In the genomic region with DNA sequence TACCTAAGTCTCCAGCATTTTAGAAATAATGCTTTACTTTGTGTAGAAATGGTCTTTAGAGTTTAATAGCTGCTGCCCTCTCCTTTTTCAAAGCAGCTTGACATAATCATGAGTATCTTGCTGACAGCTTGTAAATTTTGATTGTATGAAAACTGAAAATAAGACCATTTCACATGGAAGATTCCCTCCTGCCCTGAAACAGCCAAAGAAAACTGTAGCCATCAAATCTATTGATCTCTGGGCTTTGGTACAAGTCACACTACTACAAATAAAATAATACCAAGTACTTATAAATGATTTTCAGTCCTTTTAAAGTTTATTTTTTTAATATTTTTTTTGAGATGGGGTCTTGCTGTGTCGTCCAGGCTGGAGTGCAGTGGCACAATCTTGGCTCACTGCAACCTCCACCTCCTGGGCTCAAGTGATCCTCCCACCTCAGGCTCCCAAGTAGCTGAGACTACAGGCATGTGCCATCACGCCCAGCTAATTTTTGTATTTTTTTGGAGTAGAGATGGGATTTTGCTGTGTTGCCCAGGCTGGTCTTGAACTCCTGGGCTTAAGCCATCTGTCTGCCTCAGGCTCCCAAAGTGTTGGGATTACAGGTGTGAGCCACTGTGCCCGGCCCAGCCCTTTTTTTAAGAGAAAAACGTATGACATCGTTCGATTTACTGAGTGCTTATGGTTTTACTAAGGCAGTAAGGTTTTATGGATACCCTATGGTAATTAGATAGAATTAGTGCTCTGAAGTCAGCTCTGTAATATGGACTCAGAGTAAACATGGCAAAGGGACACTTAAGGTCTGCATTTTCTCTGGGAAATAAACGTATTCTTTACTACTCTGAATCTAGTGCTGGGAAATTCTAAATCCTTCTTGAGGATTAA, we compare ENCODE assay signal across 11 cellular contexts. TPM values are rescaled to one million over a fixed set of nuclear protein-coding genes. Genes with fewer than 3 reads are reported as not detected.
DNase-seq lines count a peak whose midpoint lies in the region; ATAC-seq and TF ChIP-seq lines count a peak whose summit lies in the region.
"Had no signal": no experiment of that assay in that cellular context is flagged by ENCODE, and none has a peak within 500 bp of the region (broad histone marks: within the 10 kb centered on the region; RNA-seq: fewer than 3 reads in every experiment).

No MANE protein-coding gene starts in this region.

- H3K4me3 Mint-ChIP-seq in CD14-positive monocyte = peak overlapping the region; percentile 16 to 39
- peak overlapping the region; percentile 79 to 100 (median 94) for H3K4me3 Mint-ChIP-seq in IgD-negative memory B cell
- peak overlapping the region; percentile 90 for H3K4me3 Mint-ChIP-seq in natural killer cell

- ATAC-seq in natural killer cell (no peak), GM18861 (IDR thresholded peaks at IDR 0.05; ENCODE audit: unreplicated experiment) (no peak)

- H3K4me3 ChIP-seq in ascending aorta = no peak overlapping the region

- DNase-seq in CD14-positive monocyte (ENCODE audit: low spot score) = no peak
- no peak for DNase-seq in ascending aorta (ENCODE audit: low spot score in 2 of 2)
- no peak for DNase-seq in natural killer cell
- no peak for DNase-seq in amygdala (lab: John Stamatoyannopoulos, UW)
- DNase-seq in germinal center (ENCODE audit: low spot score) = no peak
- DNase-seq in OCI-M1 (lab: John Stamatoyannopoulos, UW) = no peak
- DNase-seq: glutamatergic neuron, midbrain, NCI-H1092 had no signal

- no peaks in the 10 kb centered on the region for H3K27me3 ChIP-seq in ascending aorta

- intact Hi-C loops in CD14-positive monocyte (cut with micrococcal nuclease) (loop anchor here in 1 of 2 donors (2.0 kb wide), 1 partner anchor 34 kb away; no protein-coding TSS in a partner anchor), ascending aorta (cut with DNase I) (loop anchor here (10.0 kb wide), 1 partner anchor 218 kb away; a partner anchor contains a TSS), natural killer cell (cut with micrococcal nuclease) (loop anchor here (5.0 kb wide), 1 partner anchor 35 kb away; no protein-coding TSS in a partner anchor)

- TF ChIP-seq CTCF in CD14-positive monocyte (IDR thresholded peaks at IDR 0.05) (no peak), ascending aorta (IDR thresholded peaks at IDR 0.05) (no peak), natural killer cell (IDR thresholded peaks at IDR 0.05) (no peak)

- H3K27me3 Mint-ChIP-seq in CD14-positive monocyte (ENCODE audit: low read depth in 3 of 3) (no peaks in the 10 kb centered on the region), IgD-negative memory B cell (no peaks in the 10 kb centered on the region), natural killer cell (ENCODE audit: low read depth in 2 of 2) (no peaks in the 10 kb centered on the region)

- peaks cover 97% of the 10 kb centered on the region for H3K4me1 Mint-ChIP-seq in CD14-positive monocyte
- H3K4me1 Mint-ChIP-seq in IgD-negative memory B cell = peaks cover 63 to 83% (median 75%) of the 10 kb centered on the region in 3 donors
- peaks cover 93 to 97% of the 10 kb centered on the region in 2 donors for H3K4me1 Mint-ChIP-seq in natural killer cell

- H3K27ac ChIP-seq in ascending aorta = peak overlapping the region; percentile 29 to 37

- H3K9me3 ChIP-seq in ascending aorta = no peaks in the 10 kb centered on the region

- H3K36me3 ChIP-seq in ascending aorta = no peaks in the 10 kb centered on the region

- peaks cover 7 to 43% of the 10 kb centered on the region in 2 donors for H3K4me1 ChIP-seq in ascending aorta

- H3K27ac Mint-ChIP-seq in CD14-positive monocyte (peak overlapping the region; percentile 88 to 97 (median 90)), IgD-negative memory B cell (peak overlapping the region; percentile 91 to 99 (median 99)), natural killer cell (peak overlapping the region; percentile 95 to 98)

- H3K9me3 Mint-ChIP-seq in CD14-positive monocyte (no peaks in the 10 kb centered on the region), IgD-negative memory B cell (no peaks in the 10 kb centered on the region), natural killer cell (no peaks in the 10 kb centered on the region)

- H3K36me3 Mint-ChIP-seq in CD14-positive monocyte (peaks cover 16 to 26% of the 10 kb centered on the region in 2 donors), IgD-negative memory B cell (peaks cover 4% of the 10 kb centered on the region), natural killer cell (no peaks in the 10 kb centered on the region)

RNA-seq across cellular contexts. Expression of a gene that starts 7.0 kb away (rescaled TPM):
- polyA plus RNA-seq in CD14-positive monocyte (10 to 100 TPM; 12.4 to 19.1 TPM), IgD-negative memory B cell (73.8 TPM)
- total RNA-seq in ascending aorta (30.2 TPM), natural killer cell (10 to 100 TPM; 52.9 to 64.5 (median 58.3) TPM)

Comparison
In these comparisons a context has a peak if more than half of its experiments do, and no peak if none do; other contexts are left out.
1. H3K4me3 Mint-ChIP-seq: peak in every context shown above with its lines; median percentile 94 in IgD-negative memory B cell; 90 in natural killer cell; 28 in CD14-positive monocyte.